8 cellular contexts compared by ENCODE assay signal in genomic region chr4:176001171-176002006, GRCh38.
DNase-seq lines count a peak whose midpoint lies in the region; ATAC-seq and TF ChIP-seq lines count a peak whose summit lies in the region.

No MANE protein-coding gene starts in this region.

- no peaks in the 10 kb centered on the region for H3K9me2 ChIP-seq in Karpas-422 (replicated peaks; ENCODE audit: insufficient read depth, low read length)

- H3K9me3 Mint-ChIP-seq in activated CD8-positive, alpha-beta T cell treated with anti-CD3 and anti-CD28 coated beads, Interleukin-2, amount 10 ng/mL, durations not matched to agents 7 days and 5 days (ENCODE audit: insufficient read depth), result no peaks in the 10 kb centered on the region

- no peak overlapping the region for H3K27ac Mint-ChIP-seq in activated CD8-positive, alpha-beta T cell treated with anti-CD3 and anti-CD28 coated beads, Interleukin-2, amount 10 ng/mL, durations not matched to agents 7 days and 5 days

- no peak overlapping the region for H3K4me3 Mint-ChIP-seq in activated CD8-positive, alpha-beta T cell treated with anti-CD3 and anti-CD28 coated beads, Interleukin-2, amount 10 ng/mL, durations not matched to agents 7 days and 5 days

- H3K4me1 ChIP-seq in ACC112 (ENCODE audit: control insufficient read depth, insufficient read depth, low read length, unreplicated experiment) (peaks cover 5% of the 10 kb centered on the region), sigmoid colon (peaks cover 0 to 24% (median 17%) of the 10 kb centered on the region in 4 donors), Karpas-422 (ENCODE audit: low read length) (no peaks in the 10 kb centered on the region)

- no peak for ATAC-seq in activated CD8-positive, alpha-beta T cell treated with anti-CD3 and anti-CD28 coated beads, Interleukin-2, amount 10 ng/mL, durations not matched to agents 7 days and 5 days

- POLR2A ChIA-PET in HEK293T (lab: Yijun Ruan, JAX), result interaction anchor here (0.7 to 1.2 kb wide), 3 partner anchors 10 to 74 kb away, joined by 3 read pairs; no protein-coding TSS in a partner anchor
- POLR2A ChIA-PET in activated CD8-positive, alpha-beta T cell treated with anti-CD3 and anti-CD28 coated beads, Interleukin-2, amount 10 ng/mL, durations not matched to agents 7 days and 5 days (lab: Charles Lee), result no interaction called here

- H3K36me3 ChIP-seq in ACC112 (ENCODE audit: insufficient read depth, low read length) (no peaks in the 10 kb centered on the region), sigmoid colon (no peaks in the 10 kb centered on the region), Karpas-422 (ENCODE audit: insufficient read depth, low read length) (no peaks in the 10 kb centered on the region)

- peaks cover 74% of the 10 kb centered on the region for H3K27me3 ChIP-seq in ACC112 (ENCODE audit: insufficient read depth, low read length)
- no peaks in the 10 kb centered on the region for H3K27me3 ChIP-seq in sigmoid colon
- no peaks in the 10 kb centered on the region for H3K27me3 ChIP-seq in Karpas-422 (ENCODE audit: low read length)

- H3K9me3 ChIP-seq in iPS-18c (ENCODE audit: control insufficient read depth, insufficient read depth, low read length) (no peaks in the 10 kb centered on the region), sigmoid colon (no peaks in the 10 kb centered on the region), Karpas-422 (ENCODE audit: low read length) (no peaks in the 10 kb centered on the region)

- peaks cover 4% of the 10 kb centered on the region for H3K4me1 Mint-ChIP-seq in activated CD8-positive, alpha-beta T cell treated with anti-CD3 and anti-CD28 coated beads, Interleukin-2, amount 10 ng/mL, durations not matched to agents 7 days and 5 days (ENCODE audit: low read depth)

- H3K4me2 ChIP-seq in Karpas-422 (ENCODE audit: low read depth, low read length, poor library complexity, severe bottlenecking), result no peak overlapping the region

- no peak for TF ChIP-seq CTCF in sigmoid colon (IDR thresholded peaks at IDR 0.05)

- H3K27ac ChIP-seq in ACC112 (ENCODE audit: low read depth, low read length) (no peak overlapping the region), sigmoid colon (peak overlapping the region; percentile 82 to 89 (median 86)), Karpas-422 (ENCODE audit: low read length) (no peak overlapping the region)

- no peaks in the 10 kb centered on the region for H3K36me3 Mint-ChIP-seq in activated CD8-positive, alpha-beta T cell treated with anti-CD3 and anti-CD28 coated beads, Interleukin-2, amount 10 ng/mL, durations not matched to agents 7 days and 5 days (ENCODE audit: low read depth)

- TF ChIP-seq EP300 in sigmoid colon (IDR thresholded peaks at IDR 0.05), result no peak

- peak; percentile 68 for DNase-seq in HEK293T (ENCODE audit: extremely low spot score)
- DNase-seq in astrocyte of the hippocampus (ENCODE audit: low read depth, low spot score), result peak; percentile 84
- peak; percentile 87 for DNase-seq in sigmoid colon
- DNase-seq in activated CD8-positive, alpha-beta T cell treated with anti-CD3 and anti-CD28 coated beads, Interleukin-2, amount 10 ng/mL, durations not matched to agents 7 days and 5 days, result no peak
- DNase-seq in activated effector memory CD4-positive, alpha-beta T cell treated with Interleukin-2 at 50 U/mL for 16 hours, result no peak
- no peak for DNase-seq in Karpas-422

- CTCF ChIA-PET in HEK293T (lab: Yijun Ruan, JAX), result no interaction called here
- CTCF ChIA-PET in activated CD8-positive, alpha-beta T cell treated with anti-CD3 and anti-CD28 coated beads, Interleukin-2, amount 10 ng/mL, durations not matched to agents 7 days and 5 days (lab: Charles Lee), result no interaction called here

- H3K27me3 Mint-ChIP-seq in activated CD8-positive, alpha-beta T cell treated with anti-CD3 and anti-CD28 coated beads, Interleukin-2, amount 10 ng/mL, durations not matched to agents 7 days and 5 days (ENCODE audit: low read depth), result peaks cover 27% of the 10 kb centered on the region

- TF ChIP-seq POLR2A in sigmoid colon (IDR thresholded peaks at IDR 0.05), result no peak

- peak overlapping the region; percentile 83 for H3K4me3 ChIP-seq in ACC112 (ENCODE audit: low read depth, low read length)
- peak overlapping the region; percentile 71 for H3K4me3 ChIP-seq in iPS-18c (ENCODE audit: insufficient read depth, low read depth, low read length)
- H3K4me3 ChIP-seq in sigmoid colon, result peak overlapping the region; percentile 68 to 75 (median 73)
- no peak overlapping the region for H3K4me3 ChIP-seq in Karpas-422 (ENCODE audit: low read length)

- H4K20me1 ChIP-seq in Karpas-422 (ENCODE audit: insufficient read depth, low read depth, low read length), result no peaks in the 10 kb centered on the region

- H3K79me2 ChIP-seq in ACC112 (ENCODE audit: control insufficient read depth, insufficient read depth, low read length, unreplicated experiment) (no peaks in the 10 kb centered on the region), Karpas-422 (ENCODE audit: low read length) (no peaks in the 10 kb centered on the region)

- H3K9ac ChIP-seq in Karpas-422 (ENCODE audit: low read length), result no peak overlapping the region

- intact Hi-C loops in sigmoid colon (cut with DNase I), result loop anchor here (2.0 to 5.0 kb wide), 2 partner anchors 31 to 54 kb away; no protein-coding TSS in a partner anchor

- H2AFZ ChIP-seq in ACC112 (ENCODE audit: low read length, unreplicated experiment) (peak overlapping the region; percentile 45), Karpas-422 (ENCODE audit: low read length) (no peak overlapping the region)

- 6 to 7% methylated on average over 41 of the region's 41 CpGs for WGBS in sigmoid colon, 2 donors

TF ChIP-seq in HEK293T, 16 proteins besides CTCF, POLR2A, EP300 and RAD21:
- no peak for TF ChIP-seq NFRKB (IDR thresholded peaks at IDR 0.05)
- TF ChIP-seq L3MBTL2 (conservative IDR thresholded peaks at IDR 0.05), result peak; percentile 73

Comparison
In these comparisons a context has a peak if more than half of its experiments do, and no peak if none do; other contexts are left out.
1. H3K27ac ChIP-seq: peak in sigmoid colon (4 of 4); none in ACC112 (single experiment) and Karpas-422 (single experiment).
2. DNase-seq: peak in HEK293T (single experiment), astrocyte of the hippocampus (single experiment) and sigmoid colon (single experiment); none in activated CD8-positive, alpha-beta T cell treated with anti-CD3 and anti-CD28 coated beads, Interleukin-2, amount 10 ng/mL, durations not matched to agents 7 days and 5 days (single experiment), activated effector memory CD4-positive, alpha-beta T cell treated with Interleukin-2 at 50 U/mL for 16 hours (single experiment) and Karpas-422 (single experiment).